19 cellular contexts compared by ENCODE assay signal in the genomic region with DNA sequence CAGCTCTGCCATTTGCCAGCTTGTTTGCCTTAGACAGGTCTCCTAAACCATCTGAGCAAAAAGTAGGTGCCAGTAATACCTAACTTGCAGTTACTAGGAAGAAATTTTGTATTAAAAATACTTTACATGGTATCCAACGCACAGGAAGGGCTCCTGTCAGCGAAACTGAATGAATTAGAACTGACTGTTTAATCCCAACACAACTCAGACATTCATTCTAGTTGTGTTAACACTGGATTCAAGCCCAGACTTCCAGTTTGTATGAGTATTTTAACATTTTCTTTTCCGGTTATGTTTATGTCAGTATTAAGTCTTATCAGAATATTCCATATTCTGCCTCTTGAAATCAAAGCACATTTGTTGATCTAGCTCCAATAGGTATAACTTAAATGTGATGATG.
DNase-seq lines count a peak whose midpoint lies in the region; ATAC-seq and TF ChIP-seq lines count a peak whose summit lies in the region.
"Had no signal": no experiment of that assay in that cellular context is flagged by ENCODE, and none has a peak within 500 bp of the region (broad histone marks: within the 10 kb centered on the region; RNA-seq: fewer than 3 reads in every experiment).

No MANE protein-coding gene starts in this region.

- peak overlapping the region; percentile 63 for H2AFZ ChIP-seq in Loucy (ENCODE audit: low read length)
- H2AFZ ChIP-seq in osteoblast (ENCODE audit: low read length) = peak overlapping the region; percentile 60

- peaks cover 8% of the 10 kb centered on the region for H3K27me3 Mint-ChIP-seq in activated T-helper 17 cell treated with anti-CD3 and anti-CD28 coated beads, Interleukin-2, amount 50 U/mL, for 72 hours

- no peak overlapping the region for H3K9ac ChIP-seq in Loucy (ENCODE audit: low read depth, low read length, poor library complexity, severe bottlenecking)

- H3K36me3 ChIP-seq in Loucy (ENCODE audit: insufficient read depth, low read length) (no peaks in the 10 kb centered on the region), osteoblast (ENCODE audit: insufficient read depth, low read length) (no peaks in the 10 kb centered on the region)

- H3K27ac ChIP-seq in foreskin keratinocyte = peak overlapping the region; percentile 59
- peak overlapping the region; percentile 71 for H3K27ac ChIP-seq in osteoblast (ENCODE audit: low read depth, low read length)
- H3K27ac ChIP-seq: C4-2B, RWPE1 had no signal

- no peak overlapping the region for H3K4me3 Mint-ChIP-seq in activated T-helper 17 cell treated with anti-CD3 and anti-CD28 coated beads, Interleukin-2, amount 50 U/mL, for 72 hours
- H3K4me3 Mint-ChIP-seq: HFFc6 had no signal

- H3K36me3 Mint-ChIP-seq in activated T-helper 17 cell treated with anti-CD3 and anti-CD28 coated beads, Interleukin-2, amount 50 U/mL, for 72 hours (ENCODE audit: low read depth) = no peaks in the 10 kb centered on the region

- H3K4me3 ChIP-seq in Loucy (ENCODE audit: low read length, poor library complexity, severe bottlenecking) (no peak overlapping the region), osteoblast (ENCODE audit: insufficient read depth, low read length) (no peak overlapping the region)

- H3K79me2 ChIP-seq in Loucy (ENCODE audit: insufficient read depth, low read length) = no peaks in the 10 kb centered on the region
- no peaks in the 10 kb centered on the region for H3K79me2 ChIP-seq in osteoblast (ENCODE audit: insufficient read depth, low read length)

- no peak for ATAC-seq in foreskin keratinocyte
- no peak for ATAC-seq in activated T-helper 17 cell treated with anti-CD3 and anti-CD28 coated beads, Interleukin-2, amount 50 U/mL, for 72 hours (replicated peaks)

- no peaks in the 10 kb centered on the region for H3K9me3 ChIP-seq in Loucy (ENCODE audit: insufficient read depth, low read depth, low read length)
- H3K9me3 ChIP-seq in osteoblast (ENCODE audit: low read depth, low read length) = no peaks in the 10 kb centered on the region

- no peaks in the 10 kb centered on the region for H3F3A ChIP-seq in Loucy (ENCODE audit: low read depth)

- H3K27ac Mint-ChIP-seq in activated T-helper 17 cell treated with anti-CD3 and anti-CD28 coated beads, Interleukin-2, amount 50 U/mL, for 72 hours = no peak overlapping the region
- H3K27ac Mint-ChIP-seq: HFFc6 had no signal

- no peaks in the 10 kb centered on the region for H3K9me3 Mint-ChIP-seq in activated T-helper 17 cell treated with anti-CD3 and anti-CD28 coated beads, Interleukin-2, amount 50 U/mL, for 72 hours

- DNase-seq in astrocyte of the hippocampus (ENCODE audit: low read depth, low spot score) (peak; percentile 32), foreskin keratinocyte (no peak), osteoblast (ENCODE audit: insufficient read length, low spot score, missing footprints) (no peak), NCI-H1930 (lab: John Stamatoyannopoulos, UW) (no peak), NCI-H526 (lab: John Stamatoyannopoulos, UW) (no peak), DMS79 (lab: John Stamatoyannopoulos, UW) (no peak)
- DNase-seq: EL, GOT3, HFFc6, KG1, MM.1S, NCI-H1105 treated with DMSO at 0.1 percent for 48 hours, NCI-H187, NCI-H2171, NCI-H510A had no signal

- H3K4me2 ChIP-seq in Loucy (ENCODE audit: low read depth, low read length, poor library complexity, severe bottlenecking) = no peak overlapping the region
- peak overlapping the region; percentile 43 for H3K4me2 ChIP-seq in osteoblast (ENCODE audit: insufficient read depth, low read length)

- H4K20me1 ChIP-seq in Loucy (ENCODE audit: insufficient read depth, low read length, poor library complexity, severe bottlenecking) (no peaks in the 10 kb centered on the region), osteoblast (ENCODE audit: insufficient read depth, low read length) (no peaks in the 10 kb centered on the region)

- no peaks in the 10 kb centered on the region for H3K27me3 ChIP-seq in Loucy (ENCODE audit: insufficient read depth, low read length, poor library complexity, severe bottlenecking)
- no peaks in the 10 kb centered on the region for H3K27me3 ChIP-seq in foreskin keratinocyte
- H3K27me3 ChIP-seq in osteoblast (ENCODE audit: insufficient read depth, low read length) = no peaks in the 10 kb centered on the region

- H3K4me1 ChIP-seq in Loucy (ENCODE audit: insufficient read depth, low read length, poor library complexity, severe bottlenecking) (no peaks in the 10 kb centered on the region), foreskin keratinocyte (peaks cover 33% of the 10 kb centered on the region), osteoblast (ENCODE audit: insufficient read depth, low read length) (peaks cover 24% of the 10 kb centered on the region)

- H3K9me2 ChIP-seq in Loucy (replicated peaks; ENCODE audit: low read depth, low read length) = no peaks in the 10 kb centered on the region

- H3K4me1 Mint-ChIP-seq in activated T-helper 17 cell treated with anti-CD3 and anti-CD28 coated beads, Interleukin-2, amount 50 U/mL, for 72 hours = no peaks in the 10 kb centered on the region

- TF ChIP-seq CTCF in Loucy (conservative IDR thresholded peaks at IDR 0.05; ENCODE audit: low read length) (no peak), foreskin keratinocyte (conservative IDR thresholded peaks at IDR 0.05) (no peak), osteoblast (IDR thresholded peaks at IDR 0.05; ENCODE audit: extremely low read depth, low read depth, low read length) (no peak)
